Comparison of ENCODE assay signal across 8 cellular contexts in genomic region chr3:17023006-17023664, GRCh38.
DNase-seq lines count a peak whose midpoint lies in the region; ATAC-seq and TF ChIP-seq lines count a peak whose summit lies in the region.

No MANE protein-coding gene starts in this region.

- H3K27me3 ChIP-seq in kidney epithelial cell (ENCODE audit: control insufficient read depth, insufficient read depth, low read length): no peaks in the 10 kb centered on the region

- TF ChIP-seq CTCF in kidney epithelial cell (IDR thresholded peaks at IDR 0.05; ENCODE audit: insufficient read depth, low read length, poor library complexity, severe bottlenecking): no peak
- no peak for TF ChIP-seq CTCF in lower leg skin (IDR thresholded peaks at IDR 0.05)

- intact Hi-C loops in lower leg skin (cut with DNase I; ENCODE audit: low total_unique reads): no loop called here

- H3K4me3 ChIP-seq in kidney epithelial cell (ENCODE audit: low read depth, low read length) (no peak overlapping the region), lower leg skin (ENCODE audit: low read depth, poor library complexity, severe bottlenecking) (no peak overlapping the region)

- 49 to 51% methylated on average over 6 of the region's 6 CpGs for WGBS in lower leg skin, 2 donors

- peak; percentile 90 for ATAC-seq in GM18498 (IDR thresholded peaks at IDR 0.05; ENCODE audit: unreplicated experiment)
- ATAC-seq in HG02763 (IDR thresholded peaks at IDR 0.05; ENCODE audit: unreplicated experiment): peak; percentile 91

- TF ChIP-seq POLR2A in lower leg skin (IDR thresholded peaks at IDR 0.05): no peak

- in situ Hi-C loops in G401 (cut with HindIII; ENCODE audit: low sequenced_read_pairs): no loop called here

- H3K36me3 ChIP-seq in kidney epithelial cell (ENCODE audit: control insufficient read depth, insufficient read depth, low read length): no peaks in the 10 kb centered on the region

- peak; percentile 14 for DNase-seq in activated CD4-positive, alpha-beta T cell treated with anti-CD3 and anti-CD28 coated beads, Interleukin-2, amount 50 U/mL, for 1 hour
- DNase-seq in kidney epithelial cell (ENCODE audit: low read depth) (peak; percentile 16), lower leg skin (ENCODE audit: low spot score in 2 of 2) (no peak), G401 (ENCODE audit: low spot score) (no peak), AG08395 (ENCODE audit: low spot score) (no peak), NCI-H187 treated with DMSO at 0.1 percent for 48 hours (lab: John Stamatoyannopoulos, UW) (no peak)

Comparison
In these comparisons a context has a peak if more than half of its experiments do, and no peak if none do; other contexts are left out.
1. DNase-seq: peak in activated CD4-positive, alpha-beta T cell treated with anti-CD3 and anti-CD28 coated beads, Interleukin-2, amount 50 U/mL, for 1 hour (single experiment) and kidney epithelial cell (single experiment); none in lower leg skin (0 of 2), G401 (single experiment), AG08395 (single experiment) and NCI-H187 treated with DMSO at 0.1 percent for 48 hours (single experiment).